Comparison of ENCODE assay signal across 24 cellular contexts in the genomic region with DNA sequence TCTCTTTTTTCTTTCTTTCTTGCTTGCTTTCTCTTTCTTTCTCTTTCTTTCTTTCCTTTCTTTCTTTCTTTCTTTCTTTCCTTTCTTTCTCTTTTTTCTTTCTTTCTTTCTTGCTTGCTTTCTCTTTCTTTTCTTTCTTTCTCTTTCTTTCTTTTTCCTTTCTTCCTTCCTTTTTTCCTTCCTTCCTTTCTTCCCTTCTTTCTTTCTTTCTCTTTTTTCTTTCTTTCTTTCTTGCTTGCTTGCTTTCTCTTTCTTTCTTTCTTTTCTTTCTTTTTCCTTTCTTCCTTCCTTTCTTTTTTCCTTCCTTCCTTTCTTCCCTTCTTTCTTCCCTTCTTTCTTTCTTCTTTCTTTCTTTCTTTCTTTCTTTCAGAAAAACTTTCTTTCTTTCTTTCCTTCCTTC.
"Had no signal": no experiment of that assay in that cellular context is flagged by ENCODE, and none has a peak within 500 bp of the region (broad histone marks: within the 10 kb centered on the region; RNA-seq: fewer than 3 reads in every experiment).

No MANE protein-coding gene starts in this region.

- DNase-seq: effector CD8-positive, alpha-beta T cell; endodermal cell; foreskin fibroblast; gastrocnemius medialis; head of caudate nucleus; left cardiac atrium; left lung; mesendoderm; midbrain; naive thymus-derived CD4-positive, alpha-beta T cell; small intestine; stimulated activated CD4-positive, alpha-beta T cell treated with anti-CD3 and anti-CD28 coated beads, Interleukin-15, amount 100 ng/mL, for 24 hours; stimulated activated CD4-positive, alpha-beta T cell treated with anti-CD3 and anti-CD28 coated beads, Interleukin-2, amount 100 ng/mL, for 48 hours; stimulated activated naive B cell treated with anti-CD40 and anti-IgM and Interleukin-4, amounts not matched to agents 10 μg/mL and 1 μg/mL and 100 μg/mL, for 72 hours; upper lobe of left lung had no signal

- H3K27ac Mint-ChIP-seq: dendritic cell treated with granulocyte-macrophage colony-stimulating factor and Interleukin-4, amounts not matched to agents 40 ng/mL and 50 ng/mL, for 4 days; endodermal cell; naive thymus-derived CD4-positive, alpha-beta T cell; nephron; neural progenitor cell; progenitor cell of endocrine pancreas; stimulated activated naive B cell treated with anti-CD40 and anti-IgM and Interleukin-4, amounts not matched to agents 10 μg/mL and 1 μg/mL and 100 μg/mL, for 72 hours; stimulated activated naive CD8-positive, alpha-beta T cell treated with anti-CD3 and anti-CD28 coated beads, Interleukin-15, Interleukin-2, amounts not matched to agents 100 ng/mL and 50 ng/mL, for 24 hours had no signal

- ATAC-seq: esophagus mucosa; gastrocnemius medialis; left cardiac atrium; left lung; naive thymus-derived CD4-positive, alpha-beta T cell; right lobe of liver; stimulated activated naive B cell treated with anti-CD40 and anti-IgM and Interleukin-4, amounts not matched to agents 10 μg/mL and 1 μg/mL and 100 μg/mL, for 72 hours had no signal

- H3K27me3 Mint-ChIP-seq: dendritic cell treated with granulocyte-macrophage colony-stimulating factor and Interleukin-4, amounts not matched to agents 40 ng/mL and 50 ng/mL, for 4 days had no signal

- FAIRE-seq: islet of Langerhans, small intestine, urothelium cell line had no signal

- H3K4me1 Mint-ChIP-seq: endodermal cell; nephron; neural progenitor cell; stimulated activated naive B cell treated with anti-CD40 and anti-IgM and Interleukin-4, amounts not matched to agents 10 μg/mL and 1 μg/mL and 100 μg/mL, for 72 hours had no signal

- H3K36me3 Mint-ChIP-seq: naive thymus-derived CD4-positive, alpha-beta T cell; neural progenitor cell had no signal

- H3K4me3 Mint-ChIP-seq: dendritic cell treated with granulocyte-macrophage colony-stimulating factor and Interleukin-4, amounts not matched to agents 40 ng/mL and 50 ng/mL, for 4 days; endodermal cell; naive thymus-derived CD4-positive, alpha-beta T cell; nephron; neural progenitor cell; stimulated activated naive B cell treated with anti-CD40 and anti-IgM and Interleukin-4, amounts not matched to agents 10 μg/mL and 1 μg/mL and 100 μg/mL, for 72 hours; stimulated activated naive CD8-positive, alpha-beta T cell treated with anti-CD3 and anti-CD28 coated beads, Interleukin-15, Interleukin-2, amounts not matched to agents 100 ng/mL and 50 ng/mL, for 24 hours had no signal
